14 cellular contexts compared by ENCODE assay signal in the genomic region with DNA sequence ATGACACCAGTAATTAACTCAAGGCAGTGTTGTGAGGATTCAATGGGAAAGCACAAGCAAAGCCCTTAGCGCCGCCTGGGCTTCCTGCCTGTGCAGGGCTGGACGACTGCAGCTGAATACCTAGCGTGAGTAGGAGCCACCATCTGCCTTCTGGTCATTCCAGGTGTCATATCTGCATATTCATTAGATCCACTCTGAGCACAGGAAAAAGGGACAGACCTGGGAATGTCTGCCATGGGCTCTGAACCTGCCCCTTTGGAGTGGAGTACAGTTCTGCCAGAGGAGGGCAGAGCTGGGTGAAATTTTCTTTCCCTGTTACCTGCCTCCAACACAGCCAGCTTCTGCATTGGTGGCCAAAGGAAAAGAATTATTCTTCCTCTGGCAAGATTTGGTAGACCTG.
"Had no signal": no experiment of that assay in that cellular context is flagged by ENCODE, and none has a peak within 500 bp of the region (broad histone marks: within the 10 kb centered on the region; RNA-seq: fewer than 3 reads in every experiment).

No MANE protein-coding gene starts in this region.

- ATAC-seq: activated CD4-positive, alpha-beta T cell treated with anti-CD3 and anti-CD28 coated beads for 36 hours; activated CD8-positive, alpha-beta T cell treated with anti-CD3 and anti-CD28 coated beads for 36 hours; heart right ventricle; right cardiac atrium had no signal

- H3K9me3 Mint-ChIP-seq: activated CD8-positive, alpha-beta T cell treated with anti-CD3 and anti-CD28 coated beads for 36 hours; mesothelial cell of epicardium had no signal

- H3K4me3 ChIP-seq: heart right ventricle had no signal

- H3K27ac ChIP-seq: heart right ventricle, neutrophil had no signal

- H3K4me3 Mint-ChIP-seq: activated CD4-positive, alpha-beta T cell treated with anti-CD3 and anti-CD28 coated beads for 36 hours; activated CD8-positive, alpha-beta T cell treated with anti-CD3 and anti-CD28 coated beads for 36 hours; mesothelial cell of epicardium; naive B cell had no signal

- H3K27ac Mint-ChIP-seq: activated CD4-positive, alpha-beta T cell treated with anti-CD3 and anti-CD28 coated beads for 36 hours; activated CD8-positive, alpha-beta T cell treated with anti-CD3 and anti-CD28 coated beads for 36 hours; mesothelial cell of epicardium; naive B cell had no signal

- DNase-seq: activated CD4-positive, alpha-beta T cell treated with anti-CD3 and anti-CD28 coated beads for 36 hours; activated CD8-positive, alpha-beta memory T cell treated with anti-CD3 and anti-CD28 coated beads, Interleukin-2, amount 50 U/mL, for 4 hours; activated CD8-positive, alpha-beta T cell treated with anti-CD3 and anti-CD28 coated beads for 36 hours; aorta; foreskin melanocyte; heart right ventricle; kidney glomerular epithelial cell; naive B cell; right cardiac atrium; stimulated activated CD4-positive, alpha-beta T cell treated with anti-CD3 and anti-CD28 coated beads, Interleukin-2, amount 100 ng/mL, for 24 hours; stimulated activated naive CD4-positive, alpha-beta T cell; T-helper 9 cell had no signal

- H3K4me1 Mint-ChIP-seq: activated CD4-positive, alpha-beta T cell treated with anti-CD3 and anti-CD28 coated beads for 36 hours; naive B cell had no signal

- H3K27me3 Mint-ChIP-seq: activated CD8-positive, alpha-beta T cell treated with anti-CD3 and anti-CD28 coated beads for 36 hours had no signal

- H3K36me3 Mint-ChIP-seq: mesothelial cell of epicardium, naive B cell had no signal
